Comparison of ENCODE assay signal across 31 cellular contexts in the genomic region with DNA sequence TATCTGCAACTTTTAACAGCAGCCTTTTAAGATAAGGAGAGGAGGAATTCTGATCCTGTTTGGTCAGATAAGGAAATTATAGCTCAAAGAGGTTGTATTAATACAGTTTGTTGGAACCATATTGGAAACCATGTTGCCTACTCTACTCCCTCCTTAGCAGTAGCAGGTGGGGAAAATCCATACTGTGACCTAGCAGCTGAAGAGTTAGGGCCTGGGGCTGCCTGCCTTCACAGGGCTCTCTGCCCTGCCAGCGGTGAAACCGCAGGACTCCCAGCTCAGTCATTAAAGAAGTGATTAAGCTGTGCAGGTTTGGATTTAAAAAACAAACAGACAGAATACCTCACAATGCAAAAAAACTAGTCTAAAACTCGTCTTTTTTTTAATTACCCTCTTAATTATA. TPM values are rescaled to one million over a fixed set of nuclear protein-coding genes. Genes with fewer than 3 reads are reported as not detected.
"Had no signal": no experiment of that assay in that cellular context is flagged by ENCODE, and none has a peak within 500 bp of the region (broad histone marks: within the 10 kb centered on the region; RNA-seq: fewer than 3 reads in every experiment).

No MANE protein-coding gene starts in this region.

- H3K4me3 ChIP-seq: adrenal gland, coronary artery, dorsolateral prefrontal cortex, esophagus squamous epithelium, left ventricle myocardium inferior, lung, pancreas, psoas muscle, spleen, tibial nerve had no signal

- H3K27me3 ChIP-seq: adrenal gland, dorsolateral prefrontal cortex, esophagus squamous epithelium, pancreas, spleen, tibial nerve had no signal

- ATAC-seq: activated CD4-positive, alpha-beta T cell treated with anti-CD3 and anti-CD28 coated beads for 36 hours; pancreas; psoas muscle; right cardiac atrium had no signal

- FAIRE-seq: frontal cortex, pancreas, TTC549 had no signal

- H3K27ac ChIP-seq: adrenal gland, coronary artery, dorsolateral prefrontal cortex, left ventricle myocardium inferior, pancreas, psoas muscle, spleen, tibial nerve had no signal

- H3K4me1 ChIP-seq: pancreas, psoas muscle had no signal

- H3K9me3 ChIP-seq: adrenal gland, esophagus squamous epithelium, left ventricle myocardium inferior, pancreas, psoas muscle, spleen, tibial nerve had no signal

- DNase-seq: activated CD4-positive, alpha-beta T cell treated with anti-CD3 and anti-CD28 coated beads for 36 hours; activated CD4-positive, alpha-beta T cell treated with anti-CD3 and anti-CD28 coated beads, Interleukin-2, amount 50 U/mL, for 4 hours; activated CD4-positive, CD25-positive, alpha-beta regulatory T cell; activated CD8-positive, alpha-beta memory T cell treated with anti-CD3 and anti-CD28 coated beads, Interleukin-2, amount 50 U/mL, for 4 hours; activated effector memory CD4-positive, alpha-beta T cell treated with anti-CD3 and anti-CD28 coated beads, Interleukin-2, amount 50 U/mL, for 16 hours; activated naive CD4-positive, alpha-beta T cell treated with anti-CD3 and anti-CD28 coated beads for 36 hours; activated naive CD8-positive, alpha-beta T cell treated with anti-CD3 and anti-CD28 coated beads for 36 hours; activated T-cell treated with anti-CD3 and anti-CD28 coated beads, Interleukin-2, amount 50 U/mL, for 1 hour; adrenal gland; aorta; dorsolateral prefrontal cortex; effector memory CD4-positive, alpha-beta T cell; esophagus squamous epithelium; islet precursor cell; left ventricle myocardium inferior; naive B cell; nephron progenitor cell; pancreas; psoas muscle; right cardiac atrium; spleen; stimulated activated naive CD4-positive, alpha-beta T cell had no signal

RNA-seq across cellular contexts. Expression of a gene that starts 43.2 kb away (rescaled TPM):
- total RNA-seq: activated CD4-positive, alpha-beta T cell treated with anti-CD3 and anti-CD28 coated beads for 36 hours; activated naive CD4-positive, alpha-beta T cell treated with anti-CD3 and anti-CD28 coated beads for 36 hours; activated naive CD8-positive, alpha-beta T cell treated with anti-CD3 and anti-CD28 coated beads for 36 hours; activated T-helper 1 cell treated with anti-CD3 and anti-CD28 coated beads, Interleukin-12 subunit alpha, Interleukin-12 subunit beta, Interleukin-2, Interleukin-4 antibody, amounts not matched to agents 30 ng/mL and 10 ng/mL and 1 ng/mL, durations not matched to agents 14 hours and 24 hours and 36 hours; cardiac septum; cerebellum; frontal cortex; left ventricle myocardium inferior; psoas muscle; right cardiac atrium; T-helper 1 cell treated with Interleukin-12 subunit alpha and Interleukin-12 subunit beta and Interleukin-4 antibody, amounts not matched to agents 30 ng/mL and 1 ng/mL, for 36 hours had no signal
- polyA plus RNA-seq: pancreas, right cardiac atrium had no signal
